11 cellular contexts compared by ENCODE assay signal in the genomic region with DNA sequence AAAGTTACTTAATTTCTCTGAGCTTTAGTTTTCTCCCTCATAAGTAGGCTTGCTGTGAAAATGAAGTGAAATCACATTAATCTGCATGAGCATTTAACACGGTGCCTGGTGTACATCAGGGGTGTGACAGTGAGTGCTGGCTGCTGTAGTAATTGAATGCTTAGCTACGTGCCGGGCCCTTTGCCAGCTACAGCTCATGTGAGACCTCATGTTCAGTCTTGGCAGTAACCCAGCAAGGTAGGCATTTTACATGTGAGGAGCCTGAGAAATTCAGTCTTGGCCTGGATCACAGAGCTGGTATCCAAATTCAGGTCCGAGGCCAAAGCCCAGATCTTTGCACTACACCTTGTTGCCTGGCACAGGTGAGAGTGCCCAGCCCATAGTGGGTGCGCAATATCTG. TPM values are rescaled to one million over a fixed set of nuclear protein-coding genes. Genes with fewer than 3 reads are reported as not detected.
DNase-seq lines count a peak whose midpoint lies in the region; ATAC-seq and TF ChIP-seq lines count a peak whose summit lies in the region.
"Had no signal": no experiment of that assay in that cellular context is flagged by ENCODE, and none has a peak within 500 bp of the region (broad histone marks: within the 10 kb centered on the region; RNA-seq: fewer than 3 reads in every experiment).

No MANE protein-coding gene starts in this region.

- no peak for TF ChIP-seq CTCF in upper lobe of right lung (IDR thresholded peaks at IDR 0.05)
- no peak for TF ChIP-seq CTCF in endothelial cell (IDR thresholded peaks at IDR 0.05; ENCODE audit: unreplicated experiment)
- TF ChIP-seq CTCF in tibial artery (IDR thresholded peaks at IDR 0.05): no peak

- H3K4me1 ChIP-seq in upper lobe of right lung (no peaks in the 10 kb centered on the region), tibial artery (no peaks in the 10 kb centered on the region)

- H3K27ac ChIP-seq in upper lobe of right lung: no peak overlapping the region
- no peak overlapping the region for H3K27ac ChIP-seq in tibial artery

- no peaks in the 10 kb centered on the region for H3K9me3 ChIP-seq in upper lobe of right lung
- H3K9me3 ChIP-seq in tibial artery: no peaks in the 10 kb centered on the region

- peak overlapping the region; percentile 66 to 78 for H3K27ac Mint-ChIP-seq in effector memory CD8-positive, alpha-beta T cell
- H3K27ac Mint-ChIP-seq in endothelial cell (ENCODE audit: unreplicated experiment): no peak overlapping the region

- H3K27me3 ChIP-seq in upper lobe of right lung: no peaks in the 10 kb centered on the region
- no peaks in the 10 kb centered on the region for H3K27me3 ChIP-seq in tibial artery

- intact Hi-C loops in left ventricle myocardium superior (cut with micrococcal nuclease): no loop called here
- intact Hi-C loops in cardiac septum (cut with DNase I): no loop called here
- intact Hi-C loops in upper lobe of right lung (cut with DNase I): no loop called here
- intact Hi-C loops in tibial artery (cut with DNase I; ENCODE audit: low total_unique reads): no loop called here

- no peaks in the 10 kb centered on the region for H3K9me3 Mint-ChIP-seq in effector memory CD8-positive, alpha-beta T cell
- no peaks in the 10 kb centered on the region for H3K9me3 Mint-ChIP-seq in endothelial cell (ENCODE audit: unreplicated experiment)

- peak; percentile 76 for DNase-seq in left ventricle myocardium superior
- no peak for DNase-seq in cardiac septum (ENCODE audit: low spot score)
- peak; percentile 67 for DNase-seq in NCI-H69 (lab: John Stamatoyannopoulos, UW)
- no peak for DNase-seq in effector memory CD8-positive, alpha-beta T cell
- DNase-seq in upper lobe of right lung: no peak
- no peak for DNase-seq in endothelial cell (ENCODE audit: low spot score)
- no peak for DNase-seq in tibial artery
- DNase-seq: activated CD8-positive, alpha-beta memory T cell treated with anti-CD3 and anti-CD28 coated beads, Interleukin-2, amount 50 U/mL, for 4 hours; NCI-H526 treated with DMSO at 0.1 percent for 48 hours; stimulated activated CD4-positive, alpha-beta T cell treated with anti-CD3 and anti-CD28 coated beads, Interleukin-2, amount 100 ng/mL, for 48 hours had no signal

- peaks cover 18 to 19% of the 10 kb centered on the region in 2 donors for H3K4me1 Mint-ChIP-seq in effector memory CD8-positive, alpha-beta T cell (ENCODE audit: low read depth in 2 of 2)
- H3K4me1 Mint-ChIP-seq in endothelial cell (ENCODE audit: unreplicated experiment): peaks cover 21% of the 10 kb centered on the region

- H3K36me3 ChIP-seq in upper lobe of right lung (peaks cover 61% of the 10 kb centered on the region), tibial artery (peaks cover 26 to 85% (median 47%) of the 10 kb centered on the region in 3 donors)

- H3K4me3 Mint-ChIP-seq in effector memory CD8-positive, alpha-beta T cell: no peak overlapping the region
- H3K4me3 Mint-ChIP-seq in endothelial cell (ENCODE audit: unreplicated experiment): no peak overlapping the region

- H3K36me3 Mint-ChIP-seq in effector memory CD8-positive, alpha-beta T cell (ENCODE audit: insufficient read depth): peaks cover 50% of the 10 kb centered on the region
- H3K36me3 Mint-ChIP-seq in endothelial cell (ENCODE audit: low read depth, unreplicated experiment): peaks cover 25% of the 10 kb centered on the region

- H3K27me3 Mint-ChIP-seq in effector memory CD8-positive, alpha-beta T cell: no peaks in the 10 kb centered on the region
- H3K27me3 Mint-ChIP-seq in endothelial cell (ENCODE audit: unreplicated experiment): peaks cover 3% of the 10 kb centered on the region

- ATAC-seq in left ventricle myocardium superior (peak; percentile 81), upper lobe of right lung (peak; percentile 31), HG03521 (IDR thresholded peaks at IDR 0.05; ENCODE audit: unreplicated experiment) (no peak)
- no peak for ATAC-seq in effector memory CD8-positive, alpha-beta T cell (replicated peaks)

- H3K4me3 ChIP-seq in upper lobe of right lung (no peak overlapping the region), tibial artery (no peak overlapping the region)

RNA-seq across cellular contexts. Expression of a gene that starts 9.1 kb away (rescaled TPM):
- total RNA-seq in left ventricle myocardium superior (not detected), cardiac septum (0.48 TPM), upper lobe of right lung (2.2 TPM), endothelial cell (ENCODE audit: unreplicated experiment) (0.62 TPM)

RNA-seq across cellular contexts. Expression of a gene that starts 35.4 kb away (rescaled TPM):
- total RNA-seq in left ventricle myocardium superior (17.0 TPM), cardiac septum (19.8 TPM), upper lobe of right lung (32.3 TPM), endothelial cell (ENCODE audit: unreplicated experiment) (41.2 TPM)

RNA-seq across cellular contexts. Expression of a gene that starts 37.3 kb away (rescaled TPM):
- 54.9 TPM for total RNA-seq in left ventricle myocardium superior
- total RNA-seq in cardiac septum: 59.2 TPM
- 81.3 TPM for total RNA-seq in upper lobe of right lung
- total RNA-seq in endothelial cell (ENCODE audit: unreplicated experiment): 367 TPM

Comparison
In these comparisons a context has a peak if more than half of its experiments do, and no peak if none do; other contexts are left out.
1. DNase-seq: peak in left ventricle myocardium superior (single experiment) and NCI-H69 (single experiment); none in cardiac septum (single experiment), effector memory CD8-positive, alpha-beta T cell (0 of 3), upper lobe of right lung (single experiment), endothelial cell (single experiment) and tibial artery (0 of 2).
2. ATAC-seq: peak in left ventricle myocardium superior (single experiment) and upper lobe of right lung (single experiment); none in effector memory CD8-positive, alpha-beta T cell (single experiment) and HG03521 (single experiment).